Comparison of ENCODE assay signal across 8 cellular contexts in the genomic region with DNA sequence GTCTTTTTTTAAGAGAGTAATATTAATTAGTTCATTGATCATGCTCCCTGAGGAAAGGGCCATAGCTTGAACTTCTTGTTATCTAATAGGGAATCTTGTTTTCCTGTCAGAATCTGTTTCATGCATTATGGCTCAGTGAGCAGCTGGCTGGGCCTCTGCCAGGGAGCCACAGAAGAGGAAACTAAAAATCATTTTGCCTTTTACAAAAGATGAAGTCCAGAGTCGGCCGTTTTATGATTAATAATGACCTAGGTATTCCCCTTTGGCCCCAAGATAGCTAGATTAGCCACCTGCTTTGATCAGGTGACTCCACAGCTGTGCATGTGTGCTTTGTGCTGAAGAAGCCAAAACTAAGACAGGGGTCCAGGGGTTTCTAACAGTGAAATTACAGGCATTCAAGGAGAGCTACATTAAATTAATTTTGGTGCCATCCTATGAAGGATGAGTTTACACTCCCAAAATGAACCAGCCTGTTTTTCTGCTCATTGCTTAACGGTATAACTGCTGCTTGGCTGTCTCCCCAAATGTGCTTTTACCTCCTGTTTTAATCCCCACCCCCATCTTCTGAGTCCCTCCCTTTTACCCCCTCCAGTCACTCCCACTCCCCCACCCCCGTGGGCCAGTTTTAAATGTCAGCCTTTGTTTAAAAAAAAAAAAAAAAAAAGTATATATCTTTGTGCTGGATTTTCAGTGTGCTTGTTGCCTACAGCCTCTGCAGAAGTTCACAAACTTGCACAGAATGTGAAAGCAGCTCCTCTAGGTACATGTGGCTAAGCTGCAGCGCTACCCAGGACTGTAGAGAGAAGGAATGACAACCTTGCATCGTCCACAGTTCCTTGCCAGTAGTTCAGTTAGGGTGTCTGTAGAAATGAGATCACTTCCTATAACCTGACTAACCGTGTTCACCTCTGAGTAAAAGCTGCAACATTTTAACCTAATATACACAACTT.
DNase-seq lines count a peak whose midpoint lies in the region; ATAC-seq and TF ChIP-seq lines count a peak whose summit lies in the region.

No MANE protein-coding gene starts in this region.

- no peaks in the 10 kb centered on the region for H3K27me3 Mint-ChIP-seq in activated naive CD4-positive, alpha-beta T cell treated with anti-CD3 and anti-CD28 coated beads for 36 hours (ENCODE audit: low read depth)

- DNase-seq in activated naive CD4-positive, alpha-beta T cell treated with anti-CD3 and anti-CD28 coated beads for 36 hours, result peak; percentile 65
- DNase-seq in activated naive CD4-positive, alpha-beta T cell treated with anti-CD3 and anti-CD28 coated beads, Interleukin-2, amount 50 U/mL, for 16 hours, result no peak
- DNase-seq in LHCN-M2 (ENCODE audit: low read depth) (peak; percentile 58), amniotic epithelial cell (ENCODE audit: low read depth) (peak; percentile 24), osteoblast (ENCODE audit: insufficient read length, low spot score, missing footprints) (no peak), NCI-H2029 treated with DMSO at 0.1 percent for 48 hours (lab: John Stamatoyannopoulos, UW) (no peak), NCI-H526 treated with DMSO at 0.1 percent for 48 hours (lab: John Stamatoyannopoulos, UW) (no peak)

- no peaks in the 10 kb centered on the region for H3K27me3 ChIP-seq in osteoblast (ENCODE audit: insufficient read depth, low read length)

- H3K36me3 ChIP-seq in osteoblast (ENCODE audit: insufficient read depth, low read length), result no peaks in the 10 kb centered on the region

- peaks cover 1% of the 10 kb centered on the region for H3K36me3 Mint-ChIP-seq in activated naive CD4-positive, alpha-beta T cell treated with anti-CD3 and anti-CD28 coated beads for 36 hours (ENCODE audit: low read depth)

- no peak overlapping the region for H2AFZ ChIP-seq in osteoblast (ENCODE audit: low read length)

- H3K4me3 Mint-ChIP-seq in activated naive CD4-positive, alpha-beta T cell treated with anti-CD3 and anti-CD28 coated beads for 36 hours, result no peak overlapping the region

- peaks cover 2% of the 10 kb centered on the region for H3K9me3 Mint-ChIP-seq in activated naive CD4-positive, alpha-beta T cell treated with anti-CD3 and anti-CD28 coated beads for 36 hours

- intact Hi-C loops in activated naive CD4-positive, alpha-beta T cell treated with anti-CD3 and anti-CD28 coated beads for 36 hours (cut with micrococcal nuclease), result loop anchor here (2.0 kb wide), 1 partner anchor 130 kb away; no protein-coding TSS in a partner anchor

- H3K27ac ChIP-seq in osteoblast (ENCODE audit: low read depth, low read length), result peak overlapping the region; percentile 99

- H3K4me1 Mint-ChIP-seq in activated naive CD4-positive, alpha-beta T cell treated with anti-CD3 and anti-CD28 coated beads for 36 hours (ENCODE audit: low read depth), result peaks cover 45% of the 10 kb centered on the region

- H3K9me3 ChIP-seq in osteoblast (ENCODE audit: low read depth, low read length), result no peaks in the 10 kb centered on the region

- H3K27ac Mint-ChIP-seq in activated naive CD4-positive, alpha-beta T cell treated with anti-CD3 and anti-CD28 coated beads for 36 hours, result peak overlapping the region; percentile 70

- no peaks in the 10 kb centered on the region for H3K79me2 ChIP-seq in osteoblast (ENCODE audit: insufficient read depth, low read length)

- TF ChIP-seq CTCF in osteoblast (IDR thresholded peaks at IDR 0.05; ENCODE audit: extremely low read depth, low read depth, low read length), result no peak

- CTCF ChIA-PET in activated naive CD4-positive, alpha-beta T cell treated with anti-CD3 and anti-CD28 coated beads for 36 hours (lab: Charles Lee), result interaction anchor here (0.6 to 1.2 kb wide), 3 partner anchors 22 to 97 kb away, joined by 3 to 4 read pairs (median 4); no protein-coding TSS in a partner anchor

- no peak overlapping the region for H3K4me3 ChIP-seq in osteoblast (ENCODE audit: insufficient read depth, low read length)

- H3K4me2 ChIP-seq in osteoblast (ENCODE audit: insufficient read depth, low read length), result no peak overlapping the region

- peaks cover 78% of the 10 kb centered on the region for H3K4me1 ChIP-seq in osteoblast (ENCODE audit: insufficient read depth, low read length)

- ATAC-seq in GM21786 (IDR thresholded peaks at IDR 0.05; ENCODE audit: unreplicated experiment), result peak; percentile 41

- H4K20me1 ChIP-seq in osteoblast (ENCODE audit: insufficient read depth, low read length), result no peaks in the 10 kb centered on the region

Comparison
In these comparisons a context has a peak if more than half of its experiments do, and no peak if none do; other contexts are left out.
1. DNase-seq: peak in activated naive CD4-positive, alpha-beta T cell treated with anti-CD3 and anti-CD28 coated beads for 36 hours (single experiment), LHCN-M2 (single experiment) and amniotic epithelial cell (single experiment); none in activated naive CD4-positive, alpha-beta T cell treated with anti-CD3 and anti-CD28 coated beads, Interleukin-2, amount 50 U/mL, for 16 hours (single experiment), osteoblast (single experiment), NCI-H2029 treated with DMSO at 0.1 percent for 48 hours (single experiment) and NCI-H526 treated with DMSO at 0.1 percent for 48 hours (single experiment).